Comparison of ENCODE assay signal across 8 cellular contexts in the genomic region with DNA sequence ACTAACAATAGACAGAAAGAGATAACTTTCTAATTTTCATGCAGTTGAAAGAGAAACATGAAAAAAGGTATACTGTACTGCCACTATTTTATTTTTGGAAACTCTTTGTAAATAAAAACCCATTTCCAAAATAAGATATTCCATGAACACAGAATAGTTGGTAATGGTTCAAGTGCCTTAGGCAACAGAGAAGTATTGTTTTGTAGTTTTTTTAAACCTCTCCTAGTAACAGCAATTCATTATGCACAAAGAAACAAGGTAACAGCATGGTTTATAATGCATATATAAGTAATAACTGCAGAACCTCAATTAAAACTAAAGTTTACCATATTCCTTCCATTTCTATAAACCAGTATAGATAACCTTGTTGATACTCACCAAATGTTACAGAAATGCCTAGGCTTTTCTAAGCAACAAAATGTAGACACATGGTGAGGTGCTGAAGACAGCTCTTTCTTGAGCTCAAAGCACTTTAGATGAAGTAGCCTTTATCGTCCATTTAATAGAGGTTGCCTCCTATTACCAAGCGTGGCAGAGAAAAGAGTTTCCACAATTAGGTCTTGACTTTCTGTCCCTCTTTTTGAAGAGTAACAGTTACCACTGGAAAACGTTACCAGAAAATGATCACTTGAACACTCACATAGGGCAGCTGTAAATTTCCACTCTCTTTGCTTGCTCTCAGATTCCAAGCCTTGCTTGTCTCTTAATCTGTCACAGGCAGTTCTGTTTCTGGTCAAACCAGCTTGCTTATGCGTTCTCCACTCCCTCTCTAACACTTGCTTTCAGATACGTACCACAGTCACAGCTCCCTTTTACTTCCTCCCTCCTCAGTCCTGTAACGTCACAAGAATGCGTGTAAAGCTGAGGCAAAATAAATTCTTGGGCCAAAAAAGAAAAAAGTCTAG. TPM values are rescaled to one million over a fixed set of nuclear protein-coding genes. Genes with fewer than 3 reads are reported as not detected.
DNase-seq lines count a peak whose midpoint lies in the region; ATAC-seq and TF ChIP-seq lines count a peak whose summit lies in the region.

No MANE protein-coding gene starts in this region.

- peak overlapping the region in 1 of 2 donors; percentile 21 for H3K4me3 ChIP-seq in body of pancreas

- intact Hi-C loops in body of pancreas (cut with DNase I), result no loop called here

- peak in 2 of 3 donors; percentile 65 to 74 for TF ChIP-seq POLR2A in body of pancreas (IDR thresholded peaks at IDR 0.05)

- peaks cover 15% of the 10 kb centered on the region for H3K4me1 ChIP-seq in body of pancreas

- ATAC-seq in HG03280 (IDR thresholded peaks at IDR 0.05; ENCODE audit: unreplicated experiment) (peak; percentile 74), body of pancreas (peak; percentile 94), HG03460 (IDR thresholded peaks at IDR 0.05; ENCODE audit: unreplicated experiment) (no peak)

- H3K27me3 ChIP-seq in body of pancreas (no peaks in the 10 kb centered on the region), layer of hippocampus (ENCODE audit: control insufficient read depth, insufficient read depth, low read length) (no peaks in the 10 kb centered on the region)

- no peaks in the 10 kb centered on the region for H3K36me3 ChIP-seq in body of pancreas (replicated peaks in 1 of 2; ENCODE audit: insufficient read depth in 1 of 2, low read depth in 2 of 2)

- H3K27ac ChIP-seq in body of pancreas (peak overlapping the region; percentile 57 to 87 (median 82)), layer of hippocampus (ENCODE audit: low read depth, low read length) (peak overlapping the region; percentile 70)

- peak; percentile 46 for DNase-seq in EL
- peak; percentile 24 to 73 (median 44) for DNase-seq in body of pancreas
- peak; percentile 85 for DNase-seq in superior temporal gyrus (ENCODE audit: extremely low spot score)
- DNase-seq in NCI-H2171 (lab: John Stamatoyannopoulos, UW), result no peak
- DNase-seq in NCI-H69 (lab: John Stamatoyannopoulos, UW), result no peak

- no peak for TF ChIP-seq CTCF in body of pancreas (IDR thresholded peaks at IDR 0.05)

- WGBS in body of pancreas, 2 donors, result 0 to 5% methylated on average over 7 of the region's 7 CpGs

- H3K9me3 ChIP-seq in body of pancreas, result no peaks in the 10 kb centered on the region

RNA-seq across cellular contexts. Expression of a gene that starts 42.9 kb away (rescaled TPM):
- 10 to 100 TPM in 1 of 2 donors, 1 to 10 TPM in 1; 6.9 to 13.0 TPM for total RNA-seq in body of pancreas

RNA-seq across cellular contexts. Expression of a gene that starts 43.1 kb away (rescaled TPM):
- total RNA-seq in body of pancreas, result 1 to 10 TPM; 4.9 to 8.6 TPM

Comparison
In these comparisons a context has a peak if more than half of its experiments do, and no peak if none do; other contexts are left out.
1. DNase-seq: peak in EL (single experiment), body of pancreas (4 of 4) and superior temporal gyrus (single experiment); none in NCI-H2171 (single experiment) and NCI-H69 (single experiment).